11 cellular contexts compared by ENCODE assay signal in the genomic region with DNA sequence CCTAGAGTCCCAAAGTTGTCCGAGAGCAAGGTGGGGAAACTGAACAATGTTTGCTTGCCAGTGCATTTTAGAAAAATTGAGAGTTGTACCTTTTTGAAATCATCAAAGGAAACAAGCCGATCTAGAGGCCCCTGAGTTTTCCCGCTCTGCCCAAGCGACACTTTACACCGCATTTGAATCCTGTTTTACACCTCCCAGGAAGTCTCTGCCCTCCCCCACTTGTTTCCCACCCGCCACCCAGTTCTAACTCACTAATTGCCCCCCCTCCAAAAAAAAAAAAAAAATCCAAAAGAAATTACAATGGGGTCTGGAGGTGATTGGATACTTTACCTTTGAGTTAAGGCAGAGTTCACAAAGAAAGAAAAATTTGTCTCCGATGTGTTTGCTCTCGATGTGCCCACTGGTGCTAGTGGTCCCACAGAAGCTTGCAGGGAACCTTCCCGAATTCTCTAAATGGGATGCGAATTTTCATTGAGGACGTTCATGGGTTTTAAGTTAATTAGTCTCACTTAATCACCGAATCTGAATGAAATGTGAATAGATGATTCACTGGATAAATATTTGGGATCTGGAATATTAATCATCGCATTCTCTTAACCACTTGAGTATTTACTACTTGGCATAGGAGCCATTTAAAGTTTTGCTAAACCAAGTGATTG. TPM values are rescaled to one million over a fixed set of nuclear protein-coding genes. Genes with fewer than 3 reads are reported as not detected.
A peak's percentile ranks its signal among the peaks of the same experiment; 100 is the strongest.
DNase-seq lines count a peak whose midpoint lies in the region; ATAC-seq and TF ChIP-seq lines count a peak whose summit lies in the region.
"Had no signal": no experiment of that assay in that cellular context is flagged by ENCODE, and none has a peak within 500 bp of the region (broad histone marks: within the 10 kb centered on the region; RNA-seq: fewer than 3 reads in every experiment).

No MANE protein-coding gene starts in this region.

- intact Hi-C loops in mucosa of descending colon (cut with DNase I, micrococcal nuclease), result no loop called here

- peaks cover 11% of the 10 kb centered on the region for H3K4me1 ChIP-seq in mucosa of descending colon (ENCODE audit: low read depth)

- peaks cover 91% of the 10 kb centered on the region for H3K27me3 Mint-ChIP-seq in central memory CD8-positive, alpha-beta T cell

- H3K4me1 Mint-ChIP-seq in central memory CD8-positive, alpha-beta T cell, result peaks cover 22% of the 10 kb centered on the region

- H3K4me3 Mint-ChIP-seq in central memory CD8-positive, alpha-beta T cell, result peak overlapping the region; percentile 70

- H3K9me3 ChIP-seq in mucosa of descending colon, result no peaks in the 10 kb centered on the region

- no peak for ATAC-seq in central memory CD8-positive, alpha-beta T cell (replicated peaks; ENCODE audit: extremely low read depth, poor library complexity, severe bottlenecking)
- ATAC-seq in mucosa of descending colon, result no peak

- DNase-seq in AG10803 (ENCODE audit: low read depth) (peak; percentile 76), HT-29 (ENCODE audit: low spot score) (peak; percentile 53), mucosa of descending colon (no peak), islet precursor cell (no peak), medulla oblongata (ENCODE audit: extremely low spot score) (no peak), NCI-H187 (lab: John Stamatoyannopoulos, UW) (no peak)
- DNase-seq in central memory CD8-positive, alpha-beta T cell (ENCODE audit: low spot score in 2 of 2), result no peak
- no peak for DNase-seq in activated CD4-positive, alpha-beta T cell treated with anti-CD3 and anti-CD28 coated beads, Interleukin-2, amount 50 U/mL, for 48 hours
- DNase-seq: NCI-H1436; stimulated activated CD4-positive, alpha-beta T cell treated with anti-CD3 and anti-CD28 coated beads, Interleukin-4, amount 100 ng/mL, for 1 hour had no signal

- TF ChIP-seq CTCF in AG10803 (conservative IDR thresholded peaks at IDR 0.05; ENCODE audit: low read length) (no peak), mucosa of descending colon (IDR thresholded peaks at IDR 0.05) (no peak)

- H3K4me3 ChIP-seq in AG10803 (ENCODE audit: low read length) (peak overlapping the region; percentile 84), mucosa of descending colon (peak overlapping the region; percentile 59)

- H3K36me3 ChIP-seq in mucosa of descending colon (ENCODE audit: low read depth), result no peaks in the 10 kb centered on the region

- no peaks in the 10 kb centered on the region for H3K9me3 Mint-ChIP-seq in central memory CD8-positive, alpha-beta T cell

- no peak overlapping the region for H3K27ac Mint-ChIP-seq in central memory CD8-positive, alpha-beta T cell (ENCODE audit: low read depth)
- H3K27ac Mint-ChIP-seq: activated naive CD8-positive, alpha-beta T cell treated with anti-CD3 and anti-CD28 coated beads, Interleukin-2, amount 10 ng/mL, durations not matched to agents 7 days and 5 days had no signal

- H3K36me3 Mint-ChIP-seq in central memory CD8-positive, alpha-beta T cell (ENCODE audit: insufficient read depth), result no peaks in the 10 kb centered on the region
- H3K36me3 Mint-ChIP-seq: activated naive CD8-positive, alpha-beta T cell treated with anti-CD3 and anti-CD28 coated beads, Interleukin-2, amount 10 ng/mL, durations not matched to agents 7 days and 5 days had no signal

RNA-seq across cellular contexts. Expression of gene HMGA2, which starts 2.4 kb away (rescaled TPM):
- total RNA-seq in HT-29 (2014; rRNA removed; shearing (Covaris generic)), result 11.1 and 16.4 TPM in 2 replicates
- 10 to 100 TPM in 1 of 3 donors, 1 to 10 TPM in 2; 4.9 to 15.8 (median 7.3) TPM for total RNA-seq in mucosa of descending colon
- total RNA-seq: activated naive CD8-positive, alpha-beta T cell treated with anti-CD3 and anti-CD28 coated beads, Interleukin-2, amount 10 ng/mL, durations not matched to agents 7 days and 5 days had no signal

Comparison
In these comparisons a context has a peak if more than half of its experiments do, and no peak if none do; other contexts are left out.
1. DNase-seq: peak in AG10803 (single experiment) and HT-29 (single experiment); none in central memory CD8-positive, alpha-beta T cell (0 of 2), mucosa of descending colon (0 of 3), islet precursor cell (single experiment), medulla oblongata (single experiment), activated CD4-positive, alpha-beta T cell treated with anti-CD3 and anti-CD28 coated beads, Interleukin-2, amount 50 U/mL, for 48 hours (0 of 2) and NCI-H187 (0 of 2).